In genomic region chr4:24642941-24643628, GRCh38 we compare ENCODE assay signal across 13 cellular contexts. TPM values are rescaled to one million over a fixed set of nuclear protein-coding genes. Genes with fewer than 3 reads are reported as not detected.
DNase-seq lines count a peak whose midpoint lies in the region; ATAC-seq and TF ChIP-seq lines count a peak whose summit lies in the region.
"Had no signal": no experiment of that assay in that cellular context is flagged by ENCODE, and none has a peak within 500 bp of the region (broad histone marks: within the 10 kb centered on the region; RNA-seq: fewer than 3 reads in every experiment).

No MANE protein-coding gene starts in this region.

- H3K4me3 Mint-ChIP-seq in chondrocyte (ENCODE audit: unreplicated experiment) (no peak overlapping the region), nephron progenitor cell (no peak overlapping the region)
- H3K4me3 Mint-ChIP-seq: naive thymus-derived CD8-positive, alpha-beta T cell had no signal

- peaks cover 20% of the 10 kb centered on the region for H3K4me1 Mint-ChIP-seq in chondrocyte (ENCODE audit: low read depth)
- H3K4me1 Mint-ChIP-seq in nephron progenitor cell: peaks cover 46% of the 10 kb centered on the region

- H3K14ac ChIP-seq in mesenchymal stem cell (ENCODE audit: low read length in 2 of 2): no peak overlapping the region

- no peak overlapping the region for H4K8ac ChIP-seq in mesenchymal stem cell (ENCODE audit: low read length)

- no peaks in the 10 kb centered on the region for H3K27me3 ChIP-seq in mesenchymal stem cell (ENCODE audit: control insufficient read depth in 1 of 2, insufficient read depth in 1 of 2, low read length in 2 of 2)
- H3K27me3 ChIP-seq: uterus had no signal

- no peak overlapping the region for H2AFZ ChIP-seq in mesenchymal stem cell (ENCODE audit: low read depth, low read length)

- H3K36me3 ChIP-seq in mesenchymal stem cell (ENCODE audit: control insufficient read depth in 1 of 2, insufficient read depth in 2 of 2, low read depth in 1 of 2, low read length in 2 of 2): no peaks in the 10 kb centered on the region
- H3K36me3 ChIP-seq: uterus had no signal

- 39% methylated on average over 5 of the region's 5 CpGs for WGBS in mesenchymal stem cell

- H2BK15ac ChIP-seq in mesenchymal stem cell (ENCODE audit: low read depth, poor library complexity, severe bottlenecking): no peak overlapping the region

- H2BK12ac ChIP-seq in mesenchymal stem cell (ENCODE audit: low read length in 2 of 2): no peak overlapping the region

- DNase-seq in EH (ENCODE audit: low read depth): peak; percentile 80
- DNase-seq in chondrocyte (ENCODE audit: low spot score): no peak
- DNase-seq in mesenchymal stem cell: peak; percentile 25
- DNase-seq in nephron progenitor cell: no peak
- no peak for DNase-seq in caudate nucleus (lab: John Stamatoyannopoulos, UW)
- DNase-seq in OCI-M1 (lab: John Stamatoyannopoulos, UW): no peak
- no peak for DNase-seq in KG1 (lab: John Stamatoyannopoulos, UW)
- DNase-seq: naive thymus-derived CD8-positive, alpha-beta T cell; NCI-H345; T-helper 2 cell; uterus had no signal

- H2BK120ac ChIP-seq in mesenchymal stem cell (ENCODE audit: low read depth, low read length): no peak overlapping the region

- peak overlapping the region in 1 of 2 experiments; percentile 16 for H3K4me3 ChIP-seq in mesenchymal stem cell (ENCODE audit: insufficient read depth in 1 of 2, low read depth in 1 of 2, low read length in 2 of 2)
- H3K4me3 ChIP-seq: uterus had no signal

- no peak overlapping the region for H3K23ac ChIP-seq in mesenchymal stem cell (ENCODE audit: low read length in 2 of 2)

- TF ChIP-seq CTCF in chondrocyte (IDR thresholded peaks at IDR 0.05) (no peak), nephron progenitor cell (IDR thresholded peaks at IDR 0.05) (no peak)

- no peak overlapping the region for H4K91ac ChIP-seq in mesenchymal stem cell (ENCODE audit: low read length)

- H3K79me1 ChIP-seq in mesenchymal stem cell (replicated peaks; ENCODE audit: low read length, poor library complexity, severe bottlenecking): peaks cover 1% of the 10 kb centered on the region

- peaks cover 4% of the 10 kb centered on the region for H3K4me1 ChIP-seq in mesenchymal stem cell (ENCODE audit: control insufficient read depth, insufficient read depth, low read depth, low read length)
- H3K4me1 ChIP-seq: uterus had no signal

- no peak overlapping the region for H3K4ac ChIP-seq in mesenchymal stem cell (ENCODE audit: low read depth in 1 of 2, low read length in 2 of 2)

- peak; percentile 52 for ATAC-seq in HG03097 (IDR thresholded peaks at IDR 0.05; ENCODE audit: low FRiP score, unreplicated experiment)
- ATAC-seq: naive thymus-derived CD8-positive, alpha-beta T cell had no signal

- H3K9me3 ChIP-seq in mesenchymal stem cell (ENCODE audit: control insufficient read depth, low read length): peaks cover 6% of the 10 kb centered on the region
- H3K9me3 ChIP-seq: uterus had no signal

- no peak overlapping the region for H3K9ac ChIP-seq in mesenchymal stem cell (ENCODE audit: low read length)

- H3K27ac ChIP-seq in mesenchymal stem cell (ENCODE audit: low read length, poor library complexity, severe bottlenecking) (peak overlapping the region; percentile 90), caudate nucleus (ENCODE audit: low read depth, low read length) (no peak overlapping the region)
- H3K27ac ChIP-seq: uterus had no signal

- H3K18ac ChIP-seq in mesenchymal stem cell (ENCODE audit: low read depth in 1 of 2, low read length in 2 of 2): no peak overlapping the region

- no peak overlapping the region for H2AK5ac ChIP-seq in mesenchymal stem cell (ENCODE audit: low read length, severe bottlenecking)

- H3K27me3 Mint-ChIP-seq in chondrocyte (ENCODE audit: low read depth): no peaks in the 10 kb centered on the region
- peaks cover 3% of the 10 kb centered on the region for H3K27me3 Mint-ChIP-seq in nephron progenitor cell (ENCODE audit: low read depth, poor library complexity)

- H3K27ac Mint-ChIP-seq in chondrocyte (ENCODE audit: unreplicated experiment) (peak overlapping the region; percentile 11), nephron progenitor cell (no peak overlapping the region)
- H3K27ac Mint-ChIP-seq: activated T-helper 2 cell treated with anti-CD3 and anti-CD28 coated beads, Interferon-gamma antibody, Interleukin-2, Interleukin-4, amounts not matched to agents 10 μg/mL and 5 μg/mL and 100 μg/mL, durations not matched to agents 14 hours and 24 hours and 36 hours; naive thymus-derived CD8-positive, alpha-beta T cell had no signal

- H2BK5ac ChIP-seq in mesenchymal stem cell (ENCODE audit: low read depth, low read length, poor library complexity, severe bottlenecking): peak overlapping the region; percentile 25

- H3K9me3 Mint-ChIP-seq in chondrocyte (ENCODE audit: low read depth): peaks cover 3% of the 10 kb centered on the region
- H3K9me3 Mint-ChIP-seq in nephron progenitor cell: no peaks in the 10 kb centered on the region
- H3K9me3 Mint-ChIP-seq: activated T-helper 2 cell treated with anti-CD3 and anti-CD28 coated beads, Interferon-gamma antibody, Interleukin-2, Interleukin-4, amounts not matched to agents 10 μg/mL and 5 μg/mL and 100 μg/mL, durations not matched to agents 14 hours and 24 hours and 36 hours; naive thymus-derived CD8-positive, alpha-beta T cell had no signal

- no peaks in the 10 kb centered on the region for H3K36me3 Mint-ChIP-seq in chondrocyte (ENCODE audit: low read depth)
- H3K36me3 Mint-ChIP-seq in nephron progenitor cell (ENCODE audit: low read depth): no peaks in the 10 kb centered on the region
- H3K36me3 Mint-ChIP-seq: naive thymus-derived CD8-positive, alpha-beta T cell had no signal

- H3K4me2 ChIP-seq in mesenchymal stem cell (ENCODE audit: low read length, poor library complexity, severe bottlenecking): peak overlapping the region; percentile 33

RNA-seq across cellular contexts. Expression of gene DHX15, which starts 58.7 kb away (rescaled TPM):
- 77.4 to 91.6 TPM (median 79.1 TPM) in 3 replicates for total RNA-seq in chondrocyte
- 59.8 TPM for polyA plus RNA-seq in mesenchymal stem cell (2013, experiment 1 of 2)
- 60.3 TPM for polyA plus RNA-seq in mesenchymal stem cell (2013, experiment 2 of 2)

Comparison
In these comparisons a context has a peak if more than half of its experiments do, and no peak if none do; other contexts are left out.
1. DNase-seq: peak in EH (single experiment) and mesenchymal stem cell (single experiment); none in chondrocyte (single experiment), nephron progenitor cell (single experiment), caudate nucleus (0 of 61), OCI-M1 (single experiment) and KG1 (single experiment).